ENCODE assay signal across 8 cellular contexts in genomic region chr7:88111136-88111748, GRCh38.
A peak's percentile ranks its signal among the peaks of the same experiment; 100 is the strongest.
DNase-seq lines count a peak whose midpoint lies in the region; ATAC-seq and TF ChIP-seq lines count a peak whose summit lies in the region.

No MANE protein-coding gene starts in this region.

- H3K36me3 ChIP-seq in neural progenitor cell = no peaks in the 10 kb centered on the region

- H2AFZ ChIP-seq in neural progenitor cell (replicated peaks) = no peak overlapping the region

- no peaks in the 10 kb centered on the region for H3K9me3 Mint-ChIP-seq in neural progenitor cell

- no peaks in the 10 kb centered on the region for H4K20me1 ChIP-seq in neural progenitor cell (ENCODE audit: low read depth)

- peaks cover 6% of the 10 kb centered on the region for H3K36me3 Mint-ChIP-seq in neural progenitor cell

- no peak overlapping the region for H3K4me3 ChIP-seq in epithelial cell of proximal tubule (ENCODE audit: low read depth, low read length)
- no peak overlapping the region for H3K4me3 ChIP-seq in neural progenitor cell

- H3F3A ChIP-seq in neural progenitor cell (ENCODE audit: low read depth) = no peaks in the 10 kb centered on the region

- no peaks in the 10 kb centered on the region for H3K27me3 ChIP-seq in neural progenitor cell

- no peak overlapping the region for H3K4me2 ChIP-seq in neural progenitor cell

- no peak overlapping the region for H3K4me3 Mint-ChIP-seq in neural progenitor cell

- peak; percentile 14 for DNase-seq in AG08396 (ENCODE audit: low spot score)
- peak; percentile 50 for DNase-seq in HT1080 (ENCODE audit: low read depth)
- DNase-seq in OCI-M1 (lab: John Stamatoyannopoulos, UW) = peak; percentile 75
- DNase-seq in epithelial cell of proximal tubule (ENCODE audit: low read depth) = peak; percentile 25
- peak; percentile 40 for DNase-seq in neural progenitor cell (ENCODE audit: low spot score)
- DNase-seq in NCI-H774 (lab: John Stamatoyannopoulos, UW) = no peak
- DNase-seq in activated CD4-positive, alpha-beta T cell treated with anti-CD3 and anti-CD28 coated beads for 48 hours = no peak

- ATAC-seq in GM18861 (IDR thresholded peaks at IDR 0.05; ENCODE audit: unreplicated experiment) = peak; percentile 56

- no peaks in the 10 kb centered on the region for H3K9me3 ChIP-seq in neural progenitor cell (ENCODE audit: low read depth)

- H3K4me1 ChIP-seq in neural progenitor cell = peaks cover 6% of the 10 kb centered on the region

- peaks cover 10% of the 10 kb centered on the region for H3K4me1 Mint-ChIP-seq in neural progenitor cell

- H3K27ac Mint-ChIP-seq in neural progenitor cell = no peak overlapping the region

- no peaks in the 10 kb centered on the region for H3K27me3 Mint-ChIP-seq in neural progenitor cell (ENCODE audit: insufficient read depth, low read depth)

- H3K79me2 ChIP-seq in neural progenitor cell (ENCODE audit: low read depth) = no peaks in the 10 kb centered on the region

- no peak overlapping the region for H3K9ac ChIP-seq in neural progenitor cell

- peak; percentile 63 for TF ChIP-seq CTCF in epithelial cell of proximal tubule (conservative IDR thresholded peaks at IDR 0.05; ENCODE audit: low read depth, low read length)
- peak; percentile 73 for TF ChIP-seq CTCF in neural progenitor cell (IDR thresholded peaks at IDR 0.05)

- no peak overlapping the region for H3K27ac ChIP-seq in neural progenitor cell

Comparison
In these comparisons a context has a peak if more than half of its experiments do, and no peak if none do; other contexts are left out.
1. DNase-seq: peak in AG08396 (single experiment), HT1080 (single experiment), OCI-M1 (single experiment), epithelial cell of proximal tubule (single experiment) and neural progenitor cell (single experiment); none in NCI-H774 (single experiment) and activated CD4-positive, alpha-beta T cell treated with anti-CD3 and anti-CD28 coated beads for 48 hours (single experiment).